ENCODE assay signal across 8 cellular contexts in the genomic region with DNA sequence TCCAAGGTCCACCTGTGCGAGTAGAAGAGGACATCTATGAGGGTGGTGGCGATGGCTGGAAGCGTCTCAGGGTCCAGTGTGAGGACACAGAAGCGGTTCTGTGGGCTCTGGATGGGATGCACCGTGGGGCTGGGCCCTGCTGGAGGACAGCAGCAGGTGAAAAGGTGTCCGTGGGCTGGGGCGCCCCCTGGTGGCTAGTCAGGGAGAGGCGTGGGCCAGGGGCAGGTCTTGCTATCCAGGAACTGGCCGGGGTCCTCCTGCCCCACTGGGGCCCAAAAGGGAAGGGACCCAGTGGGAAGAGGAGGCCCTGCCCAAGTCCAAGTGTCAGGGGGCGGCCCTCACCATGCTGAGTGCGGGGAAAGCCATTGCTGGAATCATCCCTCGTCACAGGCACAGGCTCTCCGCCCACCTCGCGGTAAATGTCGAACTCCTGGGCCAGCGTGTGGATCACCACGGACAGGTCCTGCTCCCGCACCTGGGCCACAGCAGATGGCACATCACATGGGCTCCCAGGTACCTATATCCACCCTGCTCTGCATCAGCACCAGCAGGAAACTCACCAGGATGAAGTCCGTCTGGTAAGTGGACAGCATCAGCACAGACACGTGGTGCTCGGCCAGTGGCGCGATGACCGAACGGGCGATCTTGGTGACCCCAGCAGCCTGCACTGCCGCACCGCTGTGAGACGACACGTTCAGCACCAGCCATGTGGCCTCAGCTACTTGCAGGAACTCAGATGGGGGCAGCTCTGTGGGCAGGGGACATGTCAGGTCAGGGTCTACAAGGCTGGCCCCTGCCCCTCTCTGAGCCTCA. TPM values are rescaled to one million over a fixed set of nuclear protein-coding genes. Genes with fewer than 3 reads are reported as not detected.
DNase-seq lines count a peak whose midpoint lies in the region; ATAC-seq and TF ChIP-seq lines count a peak whose summit lies in the region.

No MANE protein-coding gene starts in this region.

- H3K27me3 ChIP-seq in neutrophil: no peaks in the 10 kb centered on the region
- no peaks in the 10 kb centered on the region for H3K27me3 ChIP-seq in thoracic aorta (replicated peaks; ENCODE audit: insufficient read depth)

- H3K4me1 ChIP-seq in neutrophil (ENCODE audit: control insufficient read depth in 1 of 2, insufficient read depth in 1 of 2, low read depth in 1 of 2, low read length in 1 of 2) (peaks cover 46 to 55% of the 10 kb centered on the region in 2 experiments), thoracic aorta (ENCODE audit: control insufficient read depth in 1 of 2, low read depth in 2 of 2) (peaks cover 16 to 39% of the 10 kb centered on the region in 2 donors)

- no peak overlapping the region for H3K4me3 ChIP-seq in epithelial cell of proximal tubule (ENCODE audit: low read depth, low read length)
- no peak overlapping the region for H3K4me3 ChIP-seq in neutrophil (ENCODE audit: low read depth in 1 of 2, low read length in 1 of 2)
- H3K4me3 ChIP-seq in thoracic aorta: no peak overlapping the region

- no peaks in the 10 kb centered on the region for H3K9me3 ChIP-seq in neutrophil
- no peaks in the 10 kb centered on the region for H3K9me3 ChIP-seq in thoracic aorta

- DNase-seq in SIG-M5 treated with dmso at 0.1 percent for 504 hours (lab: John Stamatoyannopoulos, UW; ENCODE audit: unreplicated experiment): peak; percentile 7
- DNase-seq in SIG-M5 (lab: John Stamatoyannopoulos, UW): no peak
- DNase-seq in NCI-H82 (lab: John Stamatoyannopoulos, UW): peak; percentile 70
- DNase-seq in activated CD8-positive, alpha-beta memory T cell treated with anti-CD3 and anti-CD28 coated beads for 48 hours (ENCODE audit: low read depth in 2 of 3, low spot score in 2 of 3): peak; percentile 69 to 96 (median 95)
- no peak for DNase-seq in epithelial cell of proximal tubule (ENCODE audit: low read depth)
- DNase-seq in thoracic aorta (ENCODE audit: low spot score): no peak

- ATAC-seq in thoracic aorta (ENCODE audit: insufficient number of reproducible peaks, low FRiP score, low read depth) (no peak), GM21529 (IDR thresholded peaks at IDR 0.05; ENCODE audit: unreplicated experiment) (no peak)

- TF ChIP-seq CTCF in epithelial cell of proximal tubule (conservative IDR thresholded peaks at IDR 0.05; ENCODE audit: low read depth, low read length): peak; percentile 90
- peak; percentile 96 for TF ChIP-seq CTCF in neutrophil (IDR thresholded peaks at IDR 0.05)
- peak; percentile 87 for TF ChIP-seq CTCF in thoracic aorta (IDR thresholded peaks at IDR 0.05)

- peaks cover 17% of the 10 kb centered on the region for H3K36me3 ChIP-seq in neutrophil
- H3K36me3 ChIP-seq in thoracic aorta: peaks cover 25% of the 10 kb centered on the region

- peak overlapping the region; percentile 40 for H3K27ac ChIP-seq in neutrophil
- H3K27ac ChIP-seq in thoracic aorta: no peak overlapping the region

RNA-seq across cellular contexts. Expression of gene CASTOR1, which starts 2.3 kb away (rescaled TPM):
- 6.4 and 14.3 TPM in 2 replicates for total RNA-seq in epithelial cell of proximal tubule
- 10 to 100 TPM in 1 of 2 donors, 1 to 10 TPM in 1; 7.5 to 22.6 TPM for total RNA-seq in thoracic aorta

RNA-seq across cellular contexts. Expression of gene OSM, which starts 20.4 kb away (rescaled TPM):
- total RNA-seq in epithelial cell of proximal tubule: not detected in 2 replicates
- 10 to 100 TPM in 1 of 2 donors, 1 to 10 TPM in 1; 3.5 to 27.1 TPM for total RNA-seq in thoracic aorta

RNA-seq across cellular contexts. Expression of gene TBC1D10A, which starts 39.7 kb away (rescaled TPM):
- total RNA-seq in epithelial cell of proximal tubule (15.5 and 22.9 TPM in 2 replicates), thoracic aorta (10 to 100 TPM; 31.5 to 54.2 TPM)

RNA-seq across cellular contexts. Expression of gene LIF, which starts 40.5 kb away (rescaled TPM):
- total RNA-seq in epithelial cell of proximal tubule (48.7 and 49.8 TPM in 2 replicates), thoracic aorta (10 to 100 TPM in 1 of 2 donors, 1 to 10 TPM in 1; 1.4 to 11.3 TPM)

Comparison
In these comparisons a context has a peak if more than half of its experiments do, and no peak if none do; other contexts are left out.
1. DNase-seq: peak in SIG-M5 treated with dmso at 0.1 percent for 504 hours (single experiment), NCI-H82 (single experiment) and activated CD8-positive, alpha-beta memory T cell treated with anti-CD3 and anti-CD28 coated beads for 48 hours (3 of 3); none in SIG-M5 (single experiment), epithelial cell of proximal tubule (single experiment) and thoracic aorta (single experiment).
2. Peak in every context shown above with its lines, with median percentiles within 50 percentile points of each other: CTCF ChIP-seq.